2 cellular contexts compared by ENCODE assay signal in the genomic region with DNA sequence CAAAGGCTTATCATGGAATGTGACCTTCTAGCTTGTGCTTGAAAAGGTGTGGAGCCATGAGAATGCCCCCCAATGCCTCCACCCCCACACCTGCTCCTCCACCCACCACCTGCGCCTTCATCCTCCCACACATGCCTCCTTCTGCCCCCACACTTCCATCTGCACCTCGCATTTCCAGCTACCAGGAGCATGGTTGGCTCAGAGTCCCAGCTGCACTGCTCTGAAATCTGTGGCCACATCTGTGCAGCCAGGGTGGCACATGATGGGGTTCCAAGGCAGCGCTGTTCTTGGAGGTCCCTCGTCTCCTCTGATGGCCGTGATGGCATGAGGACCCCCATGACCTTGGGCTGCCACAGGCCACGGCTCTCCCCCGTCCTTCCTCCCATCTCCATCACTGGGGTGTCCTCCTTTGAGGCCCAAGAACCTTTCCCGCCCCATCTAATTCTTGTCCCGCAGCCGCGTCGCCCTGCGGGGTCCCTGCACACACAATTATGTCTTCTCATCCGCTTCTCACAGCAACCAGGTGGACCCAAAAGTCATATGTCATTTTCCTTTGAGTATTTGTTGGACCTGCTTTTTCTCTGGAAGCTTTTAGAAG.
TF ChIP-seq lines count a peak whose summit lies in the region.

No MANE protein-coding gene starts in this region.

TF ChIP-seq in HEK293, 187 proteins besides CTCF, POLR2A, EP300 and RAD21:
- TF ChIP-seq, protein P1, sequence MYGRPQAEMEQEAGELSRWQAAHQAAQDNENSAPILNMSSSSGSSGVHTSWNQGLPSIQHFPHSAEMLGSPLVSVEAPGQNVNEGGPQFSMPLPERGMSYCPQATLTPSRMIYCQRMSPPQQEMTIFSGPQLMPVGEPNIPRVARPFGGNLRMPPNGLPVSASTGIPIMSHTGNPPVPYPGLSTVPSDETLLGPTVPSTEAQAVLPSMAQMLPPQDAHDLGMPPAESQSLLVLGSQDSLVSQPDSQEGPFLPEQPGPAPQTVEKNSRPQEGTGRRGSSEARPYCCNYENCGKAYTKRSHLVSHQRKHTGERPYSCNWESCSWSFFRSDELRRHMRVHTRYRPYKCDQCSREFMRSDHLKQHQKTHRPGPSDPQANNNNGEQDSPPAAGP (tag by site-specific recombination; IDR thresholded peaks at IDR 0.05) = no peak
- TF ChIP-seq REPIN1 (tag by site-specific recombination; IDR thresholded peaks at IDR 0.05; ENCODE audit: low read depth) = no peak
- no peak for TF ChIP-seq ZNF664 (tag by site-specific recombination; IDR thresholded peaks at IDR 0.05)
- peak; percentile 79 for TF ChIP-seq EGR2 (tag by site-specific recombination; IDR thresholded peaks at IDR 0.05; ENCODE audit: low read depth)
- no peak for TF ChIP-seq ZBTB7A (tag by site-specific recombination; IDR thresholded peaks at IDR 0.05; ENCODE audit: low read depth)
- TF ChIP-seq, protein P2, sequence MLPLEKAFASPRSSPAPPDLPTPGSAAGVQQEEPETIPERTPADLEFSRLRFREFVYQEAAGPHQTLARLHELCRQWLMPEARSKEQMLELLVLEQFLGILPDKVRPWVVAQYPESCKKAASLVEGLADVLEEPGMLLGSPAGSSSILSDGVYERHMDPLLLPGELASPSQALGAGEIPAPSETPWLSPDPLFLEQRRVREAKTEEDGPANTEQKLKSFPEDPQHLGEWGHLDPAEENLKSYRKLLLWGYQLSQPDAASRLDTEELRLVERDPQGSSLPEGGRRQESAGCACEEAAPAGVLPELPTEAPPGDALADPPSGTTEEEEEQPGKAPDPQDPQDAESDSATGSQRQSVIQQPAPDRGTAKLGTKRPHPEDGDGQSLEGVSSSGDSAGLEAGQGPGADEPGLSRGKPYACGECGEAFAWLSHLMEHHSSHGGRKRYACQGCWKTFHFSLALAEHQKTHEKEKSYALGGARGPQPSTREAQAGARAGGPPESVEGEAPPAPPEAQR (tag by site-specific recombination; IDR thresholded peaks at IDR 0.05) = no peak
- TF ChIP-seq, protein P3, sequence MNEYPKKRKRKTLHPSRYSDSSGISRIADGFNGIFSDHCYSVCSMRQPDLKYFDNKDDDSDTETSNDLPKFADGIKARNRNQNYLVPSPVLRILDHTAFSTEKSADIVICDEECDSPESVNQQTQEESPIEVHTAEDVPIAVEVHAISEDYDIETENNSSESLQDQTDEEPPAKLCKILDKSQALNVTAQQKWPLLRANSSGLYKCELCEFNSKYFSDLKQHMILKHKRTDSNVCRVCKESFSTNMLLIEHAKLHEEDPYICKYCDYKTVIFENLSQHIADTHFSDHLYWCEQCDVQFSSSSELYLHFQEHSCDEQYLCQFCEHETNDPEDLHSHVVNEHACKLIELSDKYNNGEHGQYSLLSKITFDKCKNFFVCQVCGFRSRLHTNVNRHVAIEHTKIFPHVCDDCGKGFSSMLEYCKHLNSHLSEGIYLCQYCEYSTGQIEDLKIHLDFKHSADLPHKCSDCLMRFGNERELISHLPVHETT (tag by site-specific recombination; IDR thresholded peaks at IDR 0.05) = no peak
- no peak for TF ChIP-seq KLF1 (tag by site-specific recombination; IDR thresholded peaks at IDR 0.05)
- TF ChIP-seq ZFHX2 (tag by site-specific recombination; conservative IDR thresholded peaks at IDR 0.05) = peak; percentile 75

TF ChIP-seq in H1, 55 proteins besides CTCF, POLR2A, EP300 and RAD21:
- TF ChIP-seq SP4 (IDR thresholded peaks at IDR 0.05; ENCODE audit: low read length) (no peak), KDM5A (IDR thresholded peaks at IDR 0.05; ENCODE audit: low read length) (no peak), RBBP5 (IDR thresholded peaks at IDR 0.05; ENCODE audit: borderline replicate concordance, low read depth, low read length) (no peak), ASH2L (IDR thresholded peaks at IDR 0.05; ENCODE audit: low read length) (no peak), YY1 (IDR thresholded peaks at IDR 0.05; ENCODE audit: low read depth, low read length) (no peak), SAP30 (IDR thresholded peaks at IDR 0.05; ENCODE audit: insufficient read depth, insufficient replicate concordance, low read length) (no peak), SP1 (IDR thresholded peaks at IDR 0.05; ENCODE audit: low read depth, low read length) (no peak), JUND (IDR thresholded peaks at IDR 0.05; ENCODE audit: low read length) (no peak), CBX5 (IDR thresholded peaks at IDR 0.05; ENCODE audit: low read depth, low read length) (no peak), POU5F1 (IDR thresholded peaks at IDR 0.05; ENCODE audit: low read depth, low read length) (no peak), NRF1 (IDR thresholded peaks at IDR 0.05; ENCODE audit: low read depth, low read length) (no peak), TCF12 (IDR thresholded peaks at IDR 0.05; ENCODE audit: low read depth, low read length) (no peak), RFX5 (IDR thresholded peaks at IDR 0.05; ENCODE audit: borderline replicate concordance, low read depth, low read length) (no peak), GABPA (IDR thresholded peaks at IDR 0.05; ENCODE audit: borderline replicate concordance, insufficient read depth, low read length) (no peak), FOSL1 (IDR thresholded peaks at IDR 0.05; ENCODE audit: insufficient read depth, low read depth, low read length) (no peak), SIN3A (conservative IDR thresholded peaks at IDR 0.05 in 1 of 2, IDR thresholded peaks at IDR 0.05 in 1 of 2; ENCODE audit: low read depth in 1 of 2, low read length in 2 of 2) (no peak), KDM4A (IDR thresholded peaks at IDR 0.05; ENCODE audit: low read depth, low read length, severe bottlenecking) (no peak), SRF (IDR thresholded peaks at IDR 0.05; ENCODE audit: low read depth, low read length) (no peak), CTBP2 (IDR thresholded peaks at IDR 0.05; ENCODE audit: borderline replicate concordance, insufficient read depth, insufficient read length, low read length) (no peak)
- TF ChIP-seq, protein P4, sequence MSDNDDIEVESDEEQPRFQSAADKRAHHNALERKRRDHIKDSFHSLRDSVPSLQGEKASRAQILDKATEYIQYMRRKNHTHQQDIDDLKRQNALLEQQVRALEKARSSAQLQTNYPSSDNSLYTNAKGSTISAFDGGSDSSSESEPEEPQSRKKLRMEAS (IDR thresholded peaks at IDR 0.05) = no peak
TF ChIP-seq in H1: peak in this region for 0.
